Comparison of ENCODE assay signal across 29 cellular contexts in the genomic region with DNA sequence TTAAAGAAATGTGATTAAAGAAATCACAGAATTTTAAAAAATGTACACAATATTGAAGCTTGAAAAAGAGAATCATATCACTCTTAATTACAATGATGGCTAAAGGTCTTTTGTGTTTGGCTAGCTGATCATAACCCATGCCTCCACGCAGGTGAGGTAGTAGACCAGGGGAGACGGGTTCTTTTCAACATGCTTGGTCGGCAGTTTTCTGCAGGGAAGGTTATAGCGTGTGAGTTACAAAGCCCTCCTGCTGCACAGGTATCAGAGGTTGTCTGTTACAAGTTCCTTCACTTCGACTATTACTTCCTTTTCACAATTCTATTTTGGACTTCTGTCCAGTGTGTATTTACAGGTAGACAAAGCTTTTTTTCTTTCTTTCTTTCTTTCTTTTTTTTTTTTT.
"Had no signal": no experiment of that assay in that cellular context is flagged by ENCODE, and none has a peak within 500 bp of the region (broad histone marks: within the 10 kb centered on the region; RNA-seq: fewer than 3 reads in every experiment).

No MANE protein-coding gene starts in this region.

- ATAC-seq: natural killer cell; psoas muscle; right cardiac atrium; right lobe of liver; stimulated activated memory B cell treated with anti-CD40 and anti-IgM and Interleukin-4, amounts not matched to agents 10 μg/mL and 1 μg/mL and 100 μg/mL, for 72 hours; stimulated activated naive CD8-positive, alpha-beta T cell treated with anti-CD3 and anti-CD28 coated beads, Interleukin-15, amount 100 ng/mL, for 72 hours; stimulated activated naive CD8-positive, alpha-beta T cell treated with anti-CD3 and anti-CD28 coated beads, Interleukin-15, Interleukin-2, amounts not matched to agents 100 U/mL and 50 U/mL, for 24 hours; upper lobe of right lung had no signal

- H3K36me3 ChIP-seq: neural progenitor cell, ovary, right lobe of liver, sigmoid colon, suprapubic skin, tibial artery, transverse colon, upper lobe of right lung, uterus had no signal

- H3K4me3 Mint-ChIP-seq: natural killer cell; nephron; neural progenitor cell; stimulated activated memory B cell treated with anti-CD40 and anti-IgM and Interleukin-4, amounts not matched to agents 10 μg/mL and 1 μg/mL and 100 μg/mL, for 72 hours; stimulated activated naive CD8-positive, alpha-beta T cell treated with anti-CD3 and anti-CD28 coated beads, Interleukin-15, amount 100 ng/mL, for 72 hours; type B pancreatic cell had no signal

- H3K9me3 ChIP-seq: ovary, psoas muscle, right lobe of liver, suprapubic skin, testis, tibial artery, transverse colon, upper lobe of right lung, uterus had no signal

- H3K9ac ChIP-seq: neural progenitor cell, parathyroid adenoma had no signal

- H3K4me1 ChIP-seq: parathyroid adenoma, psoas muscle, right lobe of liver, suprapubic skin, testis, tibial artery, transverse colon, upper lobe of right lung, uterus had no signal

- H3K27ac Mint-ChIP-seq: natural killer cell; nephron; neural progenitor cell; progenitor cell of endocrine pancreas; stimulated activated memory B cell treated with anti-CD40 and anti-IgM and Interleukin-4, amounts not matched to agents 10 μg/mL and 1 μg/mL and 100 μg/mL, for 72 hours; stimulated activated naive CD8-positive, alpha-beta T cell treated with anti-CD3 and anti-CD28 coated beads, Interleukin-15, amount 100 ng/mL, for 72 hours; type B pancreatic cell had no signal

- H3K36me3 Mint-ChIP-seq: natural killer cell; neural progenitor cell; stimulated activated memory B cell treated with anti-CD40 and anti-IgM and Interleukin-4, amounts not matched to agents 10 μg/mL and 1 μg/mL and 100 μg/mL, for 72 hours; type B pancreatic cell had no signal

- H3K4me3 ChIP-seq: neural progenitor cell, ovary, psoas muscle, right lobe of liver, sigmoid colon, suprapubic skin, testis, tibial artery, transverse colon, upper lobe of right lung, uterus had no signal

- FAIRE-seq: small intestine had no signal

- H2AFZ ChIP-seq: neural progenitor cell, parathyroid adenoma had no signal

- H3K79me2 ChIP-seq: parathyroid adenoma had no signal

- H3K4me1 Mint-ChIP-seq: natural killer cell; stimulated activated memory B cell treated with anti-CD40 and anti-IgM and Interleukin-4, amounts not matched to agents 10 μg/mL and 1 μg/mL and 100 μg/mL, for 72 hours; stimulated activated naive CD8-positive, alpha-beta T cell treated with anti-CD3 and anti-CD28 coated beads, Interleukin-15, amount 100 ng/mL, for 72 hours had no signal

- DNase-seq: natural killer cell; occipital lobe; ovary; posterior cingulate gyrus; psoas muscle; right cardiac atrium; right lobe of liver; sigmoid colon; small intestine; stimulated activated CD4-positive, alpha-beta T cell treated with anti-CD3 and anti-CD28 coated beads, Interleukin-15, amount 100 ng/mL, for 24 hours; stimulated activated CD4-positive, alpha-beta T cell treated with anti-CD3 and anti-CD28 coated beads, Interleukin-4, amount 100 ng/mL, for 1 hour; stimulated activated CD4-positive, alpha-beta T cell treated with anti-CD3 and anti-CD28 coated beads, Interleukin-4, amount 100 ng/mL, for 4 hours; stimulated activated CD8-positive, alpha-beta memory T cell treated with anti-CD3 and anti-CD28 coated beads, Interleukin-4, amount 100 ng/mL, for 48 hours; stimulated activated naive CD4-positive, alpha-beta T cell; stimulated activated naive CD8-positive, alpha-beta T cell treated with anti-CD3 and anti-CD28 coated beads, Interleukin-15, amount 100 ng/mL, for 72 hours; stimulated activated naive CD8-positive, alpha-beta T cell treated with anti-CD3 and anti-CD28 coated beads, Interleukin-15, Interleukin-2, amounts not matched to agents 100 U/mL and 50 U/mL, for 24 hours; substantia nigra; testis; tibial artery; transverse colon; upper lobe of right lung; uterus had no signal

- H3K27me3 ChIP-seq: neural progenitor cell, ovary, right lobe of liver, sigmoid colon, suprapubic skin, testis, tibial artery, transverse colon, upper lobe of right lung, uterus had no signal

- H3K9me3 Mint-ChIP-seq: natural killer cell; nephron; neural progenitor cell; stimulated activated memory B cell treated with anti-CD40 and anti-IgM and Interleukin-4, amounts not matched to agents 10 μg/mL and 1 μg/mL and 100 μg/mL, for 72 hours; stimulated activated naive CD8-positive, alpha-beta T cell treated with anti-CD3 and anti-CD28 coated beads, Interleukin-15, amount 100 ng/mL, for 72 hours; type B pancreatic cell had no signal

- H3K27me3 Mint-ChIP-seq: progenitor cell of endocrine pancreas had no signal

- H3K4me2 ChIP-seq: neural progenitor cell had no signal

- H3K27ac ChIP-seq: neural progenitor cell, ovary, parathyroid adenoma, psoas muscle, right lobe of liver, sigmoid colon, suprapubic skin, testis, tibial artery, transverse colon, upper lobe of right lung, uterus had no signal
